ENCODE assay signal across 14 cellular contexts in genomic region chr13:91805605-91806004, GRCh38.
DNase-seq lines count a peak whose midpoint lies in the region; TF ChIP-seq lines count a peak whose summit lies in the region.
"Had no signal": no experiment of that assay in that cellular context is flagged by ENCODE, and none has a peak within 500 bp of the region (broad histone marks: within the 10 kb centered on the region; RNA-seq: fewer than 3 reads in every experiment).

No MANE protein-coding gene starts in this region.

- DNase-seq in SK-N-DZ (ENCODE audit: low spot score) (peak; percentile 50), hepatocyte (ENCODE audit: low spot score) (no peak), retina (no peak), GM23248 (no peak), NCI-H2196 treated with DMSO at 0.1 percent for 48 hours (lab: John Stamatoyannopoulos, UW; ENCODE audit: unreplicated experiment) (no peak), GM19240 (ENCODE audit: insufficient read length, low spot score) (no peak)
- DNase-seq: activated CD8-positive, alpha-beta memory T cell treated with anti-CD3 and anti-CD28 coated beads for 24 hours; activated effector memory CD4-positive, alpha-beta T cell treated with anti-CD3 and anti-CD28 coated beads, Interleukin-2, amount 50 U/mL, for 16 hours; H7; natural killer cell; NCI-H446; T1000 had no signal

- no peak overlapping the region for H3K9ac ChIP-seq in GM23248

- no peaks in the 10 kb centered on the region for H3K27me3 ChIP-seq in hepatocyte
- no peaks in the 10 kb centered on the region for H3K27me3 ChIP-seq in GM23248 (replicated peaks; ENCODE audit: insufficient read depth)

- no peaks in the 10 kb centered on the region for H3F3A ChIP-seq in GM23248 (ENCODE audit: insufficient read depth)

- H3K27ac ChIP-seq in C4-2B: no peak overlapping the region
- H3K27ac ChIP-seq in hepatocyte: no peak overlapping the region
- no peak overlapping the region for H3K27ac ChIP-seq in GM23248

- TF ChIP-seq CTCF in C4-2B (conservative IDR thresholded peaks at IDR 0.05): peak; percentile 50
- TF ChIP-seq CTCF in LNCAP (IDR thresholded peaks at IDR 0.05): peak; percentile 25; the same call in 1 of the 2 replicates
- peak; percentile 47 for TF ChIP-seq CTCF in hepatocyte (IDR thresholded peaks at IDR 0.05; ENCODE audit: poor library complexity)

- H3K9me2 ChIP-seq in hepatocyte (replicated peaks; ENCODE audit: insufficient read depth) (no peaks in the 10 kb centered on the region), GM23248 (ENCODE audit: insufficient read depth) (no peaks in the 10 kb centered on the region)

- H3K9me3 ChIP-seq in hepatocyte (ENCODE audit: low read depth): no peaks in the 10 kb centered on the region
- no peaks in the 10 kb centered on the region for H3K9me3 ChIP-seq in GM23248 (ENCODE audit: low read depth)

- H4K20me1 ChIP-seq in hepatocyte (ENCODE audit: insufficient read depth, poor library complexity, severe bottlenecking): no peaks in the 10 kb centered on the region
- no peaks in the 10 kb centered on the region for H4K20me1 ChIP-seq in GM23248 (ENCODE audit: insufficient read depth)

- 76% methylated on average over 1 of the region's 1 CpG for WGBS in hepatocyte (ENCODE audit: low lambda C conversion rate, missing lambda C conversion rate)
- WGBS in GM23248 (ENCODE audit: low coverage in 1 of 2, low lambda C conversion rate in 2 of 2, missing lambda C conversion rate in 2 of 2), 2 experiments: 0% methylated on average over 1 of the region's 1 CpG

- H3K4me3 ChIP-seq in hepatocyte (no peak overlapping the region), GM23248 (no peak overlapping the region)

- H3K4me2 ChIP-seq in hepatocyte (no peak overlapping the region), GM23248 (ENCODE audit: unreplicated experiment) (no peak overlapping the region)

- H2AFZ ChIP-seq in hepatocyte (no peak overlapping the region), GM23248 (no peak overlapping the region)

- in situ Hi-C loops in GM23248 (cut with MboI): no loop called here

- H3K4me1 ChIP-seq in hepatocyte (ENCODE audit: insufficient read depth): no peaks in the 10 kb centered on the region
- H3K4me1 ChIP-seq in GM23248 (ENCODE audit: insufficient read depth): no peaks in the 10 kb centered on the region

- no peaks in the 10 kb centered on the region for H3K79me2 ChIP-seq in hepatocyte
- no peaks in the 10 kb centered on the region for H3K79me2 ChIP-seq in GM23248 (ENCODE audit: insufficient read depth)

- H3K36me3 ChIP-seq in hepatocyte (replicated peaks; ENCODE audit: insufficient read depth, low read depth): no peaks in the 10 kb centered on the region
- no peaks in the 10 kb centered on the region for H3K36me3 ChIP-seq in GM23248 (ENCODE audit: low read depth)
